ENCODE assay signal across 24 cellular contexts in the genomic region with DNA sequence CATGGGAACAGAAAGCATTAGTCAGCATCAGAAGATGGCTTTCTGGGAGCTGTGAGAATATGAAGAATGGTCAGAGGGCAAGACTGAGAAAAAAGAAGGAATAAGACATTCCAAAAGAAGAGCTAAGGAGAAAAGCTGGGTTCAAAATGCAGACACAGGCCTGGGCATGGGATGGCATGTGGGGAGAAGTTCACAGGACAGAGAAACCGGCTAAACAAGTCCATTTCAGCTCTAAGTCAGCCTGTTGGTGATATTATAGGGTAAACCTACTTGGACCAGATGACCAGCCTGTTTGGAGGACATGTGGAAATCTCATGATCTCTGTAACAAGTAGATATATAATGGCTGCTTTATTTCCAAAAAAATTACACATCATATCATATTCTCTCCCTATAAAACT.
"Had no signal": no experiment of that assay in that cellular context is flagged by ENCODE, and none has a peak within 500 bp of the region (broad histone marks: within the 10 kb centered on the region; RNA-seq: fewer than 3 reads in every experiment).

No MANE protein-coding gene starts in this region.

- H3K36me3 ChIP-seq: MG63, SJSA1 had no signal

- H3K4me1 ChIP-seq: SJSA1 had no signal

- DNase-seq: IMR-90; Karpas-422; KG1; MG63; NCI-H1092; NCI-H1105 treated with DMSO at 0.1 percent for 48 hours; NCI-H1417 treated with DMSO at 0.1 percent for 48 hours; NCI-H1694 treated with DMSO at 0.1 percent for 48 hours; NCI-H1930; NCI-H2081; NCI-H2107; NCI-H2227 treated with DMSO at 0.1 percent for 48 hours; NCI-H524; NCI-H526 treated with DMSO at 0.1 percent for 48 hours; NCI-H748 treated with DMSO at 0.1 percent for 48 hours; NK-92 treated with Interleukin-12 subunit alpha and Interleukin-12 subunit beta, amount 100 ng/mL, for 24 hours; PC-3; SHP77; SK-N-SH; SW 1271 had no signal

- ATAC-seq: HepG2, Panc1, PC-3 had no signal

- H3K9me3 ChIP-seq: SJSA1, SK-N-SH had no signal

- H3K4me3 ChIP-seq: MG63, SJSA1 had no signal

- H3K27ac ChIP-seq: RWPE1, SJSA1 had no signal

- H3K27me3 ChIP-seq: MG63, SJSA1 had no signal
